Comparison of ENCODE assay signal across 12 cellular contexts in the genomic region with DNA sequence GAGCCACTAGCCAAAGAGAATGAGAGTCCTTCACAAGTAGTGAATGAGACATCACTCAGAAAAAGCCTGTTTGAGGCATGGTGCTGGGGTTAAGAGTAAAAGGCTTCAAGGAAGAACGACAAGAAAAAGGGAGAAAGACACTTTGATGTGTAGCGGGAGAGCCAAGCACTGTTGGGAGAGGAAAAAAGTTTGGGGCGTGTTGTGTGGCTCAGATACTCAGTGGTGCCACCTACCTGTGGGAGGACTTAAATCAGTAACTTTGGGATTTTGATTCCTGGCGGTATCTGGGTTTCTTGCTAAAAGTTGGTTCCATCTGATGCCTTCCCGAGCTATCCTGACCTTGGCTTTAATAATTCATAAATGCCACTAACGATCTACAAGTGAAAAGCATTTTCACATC. TPM values are rescaled to one million over a fixed set of nuclear protein-coding genes. Genes with fewer than 3 reads are reported as not detected.
DNase-seq lines count a peak whose midpoint lies in the region; ATAC-seq and TF ChIP-seq lines count a peak whose summit lies in the region.
"Had no signal": no experiment of that assay in that cellular context is flagged by ENCODE, and none has a peak within 500 bp of the region (broad histone marks: within the 10 kb centered on the region; RNA-seq: fewer than 3 reads in every experiment).

No MANE protein-coding gene starts in this region.

- H3K27me3 ChIP-seq in KMS-11 (ENCODE audit: insufficient read depth, low read depth) (peaks cover 44% of the 10 kb centered on the region; the same call in 1 of the 2 replicates), brain microvascular endothelial cell (replicated peaks) (no peaks in the 10 kb centered on the region), testis (no peaks in the 10 kb centered on the region)
- H3K27me3 ChIP-seq: gastrocnemius medialis had no signal

- no peak overlapping the region for H3K4me3 Mint-ChIP-seq in T-helper 2 cell treated with Interferon-gamma antibody and Interleukin-4, amounts not matched to agents 5 μg/mL and 100 μg/mL, for 36 hours

- H3K36me3 ChIP-seq in KMS-11 (ENCODE audit: insufficient read depth) (no peaks in the 10 kb centered on the region), brain microvascular endothelial cell (replicated peaks) (no peaks in the 10 kb centered on the region), testis (ENCODE audit: low read depth, missing control alignments) (no peaks in the 10 kb centered on the region)
- H3K36me3 ChIP-seq: gastrocnemius medialis had no signal

- no peak for ATAC-seq in HG02852 (IDR thresholded peaks at IDR 0.05; ENCODE audit: unreplicated experiment)
- ATAC-seq in HG02938 (IDR thresholded peaks at IDR 0.05; ENCODE audit: unreplicated experiment) = no peak
- ATAC-seq: gastrocnemius medialis had no signal

- H3K27ac Mint-ChIP-seq in T-helper 2 cell treated with Interferon-gamma antibody and Interleukin-4, amounts not matched to agents 5 μg/mL and 100 μg/mL, for 36 hours = no peak overlapping the region

- in situ Hi-C loops in brain microvascular endothelial cell (cut with HindIII; ENCODE audit: low pct_ligation_motif_present, low sequenced_read_pairs) = no loop called here

- no peaks in the 10 kb centered on the region for H4K20me1 ChIP-seq in KMS-11 (ENCODE audit: insufficient read depth)

- DNase-seq in stimulated activated CD4-positive, alpha-beta T cell treated with anti-CD3 and anti-CD28 coated beads, Interleukin-12 subunit alpha, Interleukin-12 subunit beta, amount 100 ng/mL, for 48 hours (ENCODE audit: low read depth in 2 of 3, low spot score in 1 of 3) = peak in 2 of 3 donors; percentile 1 to 14
- no peak for DNase-seq in stimulated activated CD4-positive, alpha-beta T cell treated with anti-CD3 and anti-CD28 coated beads, Interleukin-4, amount 100 ng/mL, for 24 hours
- no peak for DNase-seq in brain microvascular endothelial cell
- peak; percentile 39 for DNase-seq in testis
- DNase-seq in T-helper 2 cell treated with Interferon-gamma antibody and Interleukin-4, amounts not matched to agents 5 μg/mL and 100 μg/mL, for 36 hours (ENCODE audit: low spot score) = no peak
- DNase-seq: DMS153, gastrocnemius medialis had no signal

- intact Hi-C loops in testis (cut with DNase I; ENCODE audit: low total_unique reads) = no loop called here

- no peaks in the 10 kb centered on the region for H3K9me3 ChIP-seq in testis
- H3K9me3 ChIP-seq: gastrocnemius medialis had no signal

- TF ChIP-seq CTCF in KMS-11 (conservative IDR thresholded peaks at IDR 0.05; ENCODE audit: low read depth, low read length) (peak; percentile 59), brain microvascular endothelial cell (IDR thresholded peaks at IDR 0.05; ENCODE audit: low read depth, low read length, missing control alignments) (peak; percentile 17), testis (IDR thresholded peaks at IDR 0.05) (peak in 2 of 3 experiments; percentile 18 to 26)

- no peak overlapping the region for H3K27ac ChIP-seq in KMS-11
- no peak overlapping the region for H3K27ac ChIP-seq in brain microvascular endothelial cell
- H3K27ac ChIP-seq in testis = no peak overlapping the region
- H3K27ac ChIP-seq: gastrocnemius medialis had no signal

- H3K4me2 ChIP-seq in KMS-11 = no peak overlapping the region

- H3K9me3 Mint-ChIP-seq in T-helper 2 cell treated with Interferon-gamma antibody and Interleukin-4, amounts not matched to agents 5 μg/mL and 100 μg/mL, for 36 hours = peaks cover 3% of the 10 kb centered on the region

- WGBS in testis, 2 donors = 75% methylated on average over 6 of the region's 6 CpGs

- H3K79me2 ChIP-seq in KMS-11 (ENCODE audit: insufficient read depth, low read depth) = no peaks in the 10 kb centered on the region

- H3K4me3 ChIP-seq in KMS-11 (IDR thresholded peaks at IDR 0.05; ENCODE audit: insufficient read depth, low read depth, low read length) (no peak overlapping the region), brain microvascular endothelial cell (ENCODE audit: low read depth, low read length) (no peak overlapping the region), testis (no peak overlapping the region)
- H3K4me3 ChIP-seq: gastrocnemius medialis had no signal

- no peaks in the 10 kb centered on the region for H3K27me3 Mint-ChIP-seq in T-helper 2 cell treated with Interferon-gamma antibody and Interleukin-4, amounts not matched to agents 5 μg/mL and 100 μg/mL, for 36 hours (ENCODE audit: low read depth)

- peak overlapping the region; percentile 69; the same call in 1 of the 2 replicates for H2AFZ ChIP-seq in KMS-11 (ENCODE audit: low read depth)

- no peak overlapping the region for H3K9ac ChIP-seq in KMS-11

- H3K36me3 Mint-ChIP-seq in T-helper 2 cell treated with Interferon-gamma antibody and Interleukin-4, amounts not matched to agents 5 μg/mL and 100 μg/mL, for 36 hours (ENCODE audit: low read depth) = no peaks in the 10 kb centered on the region

- H3K4me1 ChIP-seq in KMS-11 (ENCODE audit: low read depth, poor library complexity, severe bottlenecking) = no peaks in the 10 kb centered on the region
- H3K4me1 ChIP-seq in testis = no peaks in the 10 kb centered on the region
- H3K4me1 ChIP-seq: gastrocnemius medialis had no signal

- no peak for TF ChIP-seq POLR2A in testis (IDR thresholded peaks at IDR 0.05)

- no peaks in the 10 kb centered on the region for H3K4me1 Mint-ChIP-seq in T-helper 2 cell treated with Interferon-gamma antibody and Interleukin-4, amounts not matched to agents 5 μg/mL and 100 μg/mL, for 36 hours (ENCODE audit: low read depth)

RNA-seq across cellular contexts. Expression of gene ELSPBP1, which starts 12.3 kb away (rescaled TPM):
- total RNA-seq in testis = 1 to 10 TPM in 1 of 2 donors, under 1 TPM in 1; 0.25 to 1.1 TPM
- 1.2 TPM for polyA plus RNA-seq in testis (ENCODE audit: insufficient read depth, low read depth, low replicate concordance)
- total RNA-seq: gastrocnemius medialis, lung microvascular endothelial cell, pulmonary artery endothelial cell had no signal

RNA-seq across cellular contexts. Expression of gene BSPH1, which starts 14.8 kb away (rescaled TPM):
- under 1 TPM in 1 of 2 donors, not detected in 1; 0.71 TPM for total RNA-seq in testis
- not detected for polyA plus RNA-seq in testis (ENCODE audit: insufficient read depth, low read depth, low replicate concordance)
- total RNA-seq: gastrocnemius medialis, lung microvascular endothelial cell, pulmonary artery endothelial cell had no signal

RNA-seq across cellular contexts. Expression of gene CABP5, which starts 37.1 kb away (rescaled TPM):
- under 1 TPM in 1 of 2 donors, not detected in 1; 0.43 TPM for total RNA-seq in testis
- polyA plus RNA-seq in testis (ENCODE audit: insufficient read depth, low read depth, low replicate concordance) = not detected
- total RNA-seq: gastrocnemius medialis, lung microvascular endothelial cell, pulmonary artery endothelial cell had no signal

Comparison
In these comparisons a context has a peak if more than half of its experiments do, and no peak if none do; other contexts are left out.
1. DNase-seq: peak in stimulated activated CD4-positive, alpha-beta T cell treated with anti-CD3 and anti-CD28 coated beads, Interleukin-12 subunit alpha, Interleukin-12 subunit beta, amount 100 ng/mL, for 48 hours (2 of 3) and testis (single experiment); none in stimulated activated CD4-positive, alpha-beta T cell treated with anti-CD3 and anti-CD28 coated beads, Interleukin-4, amount 100 ng/mL, for 24 hours (single experiment), brain microvascular endothelial cell (single experiment) and T-helper 2 cell treated with Interferon-gamma antibody and Interleukin-4, amounts not matched to agents 5 μg/mL and 100 μg/mL, for 36 hours (single experiment).
2. Peak in every context shown above with its lines, with median percentiles within 50 percentile points of each other: CTCF ChIP-seq.